In the genomic region with DNA sequence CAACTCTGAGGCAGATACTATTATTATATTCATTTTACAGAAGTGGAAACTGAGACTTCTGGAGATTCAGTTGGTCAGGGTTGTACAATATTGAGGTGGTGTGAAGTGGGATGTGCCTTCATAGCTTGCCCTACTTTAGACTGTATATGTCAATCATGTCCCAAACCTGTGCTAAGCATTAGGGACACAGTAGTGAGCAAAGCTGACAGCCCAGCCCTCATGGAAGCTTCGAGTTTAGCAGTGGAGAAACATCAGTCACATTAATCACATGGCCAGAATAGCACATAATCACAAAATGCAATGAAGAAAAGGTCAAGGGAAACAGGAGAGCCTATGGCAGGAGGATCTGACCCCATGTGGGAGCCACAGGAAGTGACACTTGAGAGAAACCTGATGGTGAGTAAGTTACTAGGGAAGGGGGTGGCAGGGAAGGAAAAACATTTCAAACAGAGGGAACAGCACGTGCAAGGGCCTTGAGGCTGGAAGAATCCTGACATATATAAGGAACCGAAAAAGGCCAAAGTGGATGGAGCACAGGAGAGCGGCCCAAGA, we compare ENCODE assay signal across 21 cellular contexts.
"Had no signal": no experiment of that assay in that cellular context is flagged by ENCODE, and none has a peak within 500 bp of the region (broad histone marks: within the 10 kb centered on the region; RNA-seq: fewer than 3 reads in every experiment).

No MANE protein-coding gene starts in this region.

- H3K27ac ChIP-seq: epithelial cell of prostate, left lung, neutrophil, pancreas, psoas muscle, right atrium auricular region, stomach, suprapubic skin, tibial nerve had no signal

- DNase-seq: activated B cell treated with CpG ODN at 0.5 μM for 24 hours; activated CD4-positive, alpha-beta T cell treated with anti-CD3 and anti-CD28 coated beads for 36 hours; activated CD4-positive, alpha-beta T cell treated with anti-CD3 and anti-CD28 coated beads, Interleukin-2, amount 50 U/mL, for 4 hours; activated effector memory CD4-positive, alpha-beta T cell treated with Interleukin-2 at 50 U/mL for 16 hours; activated naive CD4-positive, alpha-beta T cell treated with anti-CD3 and anti-CD28 coated beads for 36 hours; activated T-cell treated with anti-CD3 and anti-CD28 coated beads, Interleukin-2, amount 50 U/mL, for 48 hours; cortex of kidney; kidney; left lung; midbrain; pancreas; psoas muscle; stimulated activated CD4-positive, alpha-beta T cell treated with anti-CD3 and anti-CD28 coated beads, Interleukin-12 subunit alpha, Interleukin-12 subunit beta, amount 100 ng/mL, for 4 hours; stomach; T-helper 17 cell had no signal

- H3K36me3 ChIP-seq: left lung, neutrophil, pancreas, right atrium auricular region, stomach, suprapubic skin, tibial nerve had no signal

- H3K27me3 ChIP-seq: left lung, neutrophil, pancreas, right atrium auricular region, stomach, suprapubic skin, tibial nerve had no signal

- H3K4me1 ChIP-seq: left lung, pancreas, psoas muscle, right atrium auricular region, stomach, suprapubic skin, tibial nerve had no signal

- H3K4me3 ChIP-seq: left lung, lung, pancreas, psoas muscle, right atrium auricular region, stomach, suprapubic skin, tibial nerve had no signal
